Comparison of ENCODE assay signal across 1 cellular context in genomic region chr5:115419794-115420585, GRCh38.
TF ChIP-seq lines count a peak whose summit lies in the region.

No MANE protein-coding gene starts in this region.

TF ChIP-seq in IMR-90, 13 proteins besides CTCF, POLR2A, EP300 and RAD21:
- TF ChIP-seq CHD1 (IDR thresholded peaks at IDR 0.05; ENCODE audit: low read depth, low read length) = no peak
- 0 out of 2 replicates have a peak, but pooled peaks have one; percentile 33 for TF ChIP-seq MAZ (IDR thresholded peaks at IDR 0.05; ENCODE audit: borderline replicate concordance, low read depth, low read length)
- no peak for TF ChIP-seq MAFK (IDR thresholded peaks at IDR 0.05; ENCODE audit: low read depth, low read length)
- TF ChIP-seq SMC3 (IDR thresholded peaks at IDR 0.05; ENCODE audit: low read depth, low read length) = no peak
- TF ChIP-seq USF2 (IDR thresholded peaks at IDR 0.05; ENCODE audit: low read depth, low read length) = no peak
- no peak for TF ChIP-seq BHLHE40 (IDR thresholded peaks at IDR 0.05; ENCODE audit: low read depth, low read length)
- peak; percentile 41 for TF ChIP-seq FOS (IDR thresholded peaks at IDR 0.05; ENCODE audit: low read depth, low read length)
- peak; percentile 26; the same call in 1 of the 2 replicates for TF ChIP-seq CEBPB (IDR thresholded peaks at IDR 0.05; ENCODE audit: low read depth, low read length)
